In genomic region chr3:80734483-80734882, GRCh38 we compare ENCODE assay signal across 22 cellular contexts.
A peak's percentile ranks its signal among the peaks of the same experiment; 100 is the strongest.
DNase-seq lines count a peak whose midpoint lies in the region; ATAC-seq and TF ChIP-seq lines count a peak whose summit lies in the region.
"Had no signal": no experiment of that assay in that cellular context is flagged by ENCODE, and none has a peak within 500 bp of the region (broad histone marks: within the 10 kb centered on the region; RNA-seq: fewer than 3 reads in every experiment).

No MANE protein-coding gene starts in this region.

- H3K27ac ChIP-seq in Peyer's patch = peak overlapping the region in 3 of 4 donors; percentile 11 to 83 (median 44)
- H3K27ac ChIP-seq in hepatocyte = peak overlapping the region; percentile 95
- no peak overlapping the region for H3K27ac ChIP-seq in neuronal stem cell (replicated peaks; ENCODE audit: low read length)
- no peak overlapping the region for H3K27ac ChIP-seq in naive thymus-derived CD4-positive, alpha-beta T cell (ENCODE audit: low read depth, low read length)
- H3K27ac ChIP-seq: epithelial cell of prostate, psoas muscle, RWPE1, tibial artery had no signal

- CTCF ChIA-PET in Caco-2 (lab: Charles Lee) = no interaction called here
- CTCF ChIA-PET in naive thymus-derived CD4-positive, alpha-beta T cell (lab: Charles Lee) = no interaction called here

- H3K9me3 ChIP-seq in Caco-2 (peaks cover 12% of the 10 kb centered on the region), Peyer's patch (no peaks in the 10 kb centered on the region), hepatocyte (ENCODE audit: low read depth) (no peaks in the 10 kb centered on the region), neuronal stem cell (replicated peaks in 1 of 2; ENCODE audit: control insufficient read depth in 2 of 2, insufficient read depth in 1 of 2, low read depth in 1 of 2, low read length in 2 of 2) (no peaks in the 10 kb centered on the region)
- H3K9me3 ChIP-seq in naive thymus-derived CD4-positive, alpha-beta T cell (ENCODE audit: control insufficient read depth in 2 of 3, low read length in 3 of 3) = peaks cover 0 to 3% (median 0%) of the 10 kb centered on the region in 3 experiments
- H3K9me3 ChIP-seq: psoas muscle, tibial artery had no signal

- no peak overlapping the region for H4K91ac ChIP-seq in neuronal stem cell (ENCODE audit: low read depth, low read length, poor library complexity)

- no peak overlapping the region for H2BK12ac ChIP-seq in neuronal stem cell (ENCODE audit: low read length)

- H3K4me1 ChIP-seq in Caco-2 (peaks cover 33% of the 10 kb centered on the region), Peyer's patch (peaks cover 0 to 8% (median 0%) of the 10 kb centered on the region in 4 donors), hepatocyte (ENCODE audit: insufficient read depth) (peaks cover 10% of the 10 kb centered on the region), neuronal stem cell (ENCODE audit: control insufficient read depth in 2 of 2, insufficient read depth in 1 of 2, low read depth in 1 of 2, low read length in 2 of 2) (peaks cover 0 to 8% of the 10 kb centered on the region in 2 donors)
- H3K4me1 ChIP-seq in naive thymus-derived CD4-positive, alpha-beta T cell (ENCODE audit: control insufficient read depth in 2 of 2, insufficient read depth in 2 of 2, low read length in 2 of 2) = no peaks in the 10 kb centered on the region
- H3K4me1 ChIP-seq: psoas muscle, tibial artery had no signal

- no TSS peak for BruUV-seq in Caco-2 (replicated peaks; lab: Mats Ljungman, UMichigan)

- H3K36me3 ChIP-seq in Caco-2 (ENCODE audit: control insufficient read depth, insufficient read depth, low read length) (no peaks in the 10 kb centered on the region), Peyer's patch (no peaks in the 10 kb centered on the region), hepatocyte (replicated peaks; ENCODE audit: insufficient read depth, low read depth) (no peaks in the 10 kb centered on the region), neuronal stem cell (replicated peaks in 1 of 2; ENCODE audit: control insufficient read depth in 2 of 2, insufficient read depth in 2 of 2, low read length in 2 of 2) (no peaks in the 10 kb centered on the region)
- no peaks in the 10 kb centered on the region for H3K36me3 ChIP-seq in naive thymus-derived CD4-positive, alpha-beta T cell (ENCODE audit: control insufficient read depth in 2 of 3, insufficient read depth in 3 of 3, low read length in 3 of 3)
- H3K36me3 ChIP-seq: tibial artery had no signal

- 100% methylated on average over 1 of the region's 1 CpG for WGBS in hepatocyte (ENCODE audit: low lambda C conversion rate, missing lambda C conversion rate)
- no CpG with 5 or more reads among the region's 1 CpG for WGBS in neuronal stem cell (ENCODE audit: extremely low coverage in 2 of 2, insufficient read length in 2 of 2, insufficient replicate concordance in 1 of 2), 2 donors

- no peak for TF ChIP-seq POLR2A in Peyer's patch (IDR thresholded peaks at IDR 0.05)

- no peak overlapping the region for H2BK120ac ChIP-seq in neuronal stem cell (ENCODE audit: low read depth, low read length)

- H2AFZ ChIP-seq in hepatocyte = no peak overlapping the region
- peak overlapping the region; percentile 68 for H2AFZ ChIP-seq in neuronal stem cell (ENCODE audit: low read length)

- POLR2A ChIA-PET in Caco-2 (lab: Charles Lee) = no interaction called here
- POLR2A ChIA-PET in naive thymus-derived CD4-positive, alpha-beta T cell (lab: Charles Lee) = no interaction called here

- intact Hi-C loops in Caco-2 (cut with micrococcal nuclease; ENCODE audit: unreplicated experiment) = no loop called here
- intact Hi-C loops in naive thymus-derived CD4-positive, alpha-beta T cell (cut with micrococcal nuclease) = no loop called here

- ATAC-seq in naive thymus-derived CD4-positive, alpha-beta T cell = no peak

- H3K14ac ChIP-seq in neuronal stem cell (ENCODE audit: low read length) = no peak overlapping the region

- no peaks in the 10 kb centered on the region for H4K20me1 ChIP-seq in hepatocyte (ENCODE audit: insufficient read depth, poor library complexity, severe bottlenecking)

- H3K4me3 ChIP-seq in Caco-2 (ENCODE audit: low read depth, low read length) = no peak overlapping the region
- H3K4me3 ChIP-seq in Peyer's patch = no peak overlapping the region
- H3K4me3 ChIP-seq in hepatocyte = no peak overlapping the region
- no peak overlapping the region for H3K4me3 ChIP-seq in neuronal stem cell (ENCODE audit: low read length in 2 of 2)
- no peak overlapping the region for H3K4me3 ChIP-seq in naive thymus-derived CD4-positive, alpha-beta T cell (ENCODE audit: low read length)
- H3K4me3 ChIP-seq: psoas muscle, tibial artery had no signal

- no peaks in the 10 kb centered on the region for H3K9me2 ChIP-seq in hepatocyte (replicated peaks; ENCODE audit: insufficient read depth)

- H3K4ac ChIP-seq in neuronal stem cell (ENCODE audit: low read length) = no peak overlapping the region

- H3K27me3 Mint-ChIP-seq in Caco-2 (ENCODE audit: insufficient read depth, unreplicated experiment) (no peaks in the 10 kb centered on the region), glutamatergic neuron (ENCODE audit: unreplicated experiment) (no peaks in the 10 kb centered on the region)
- H3K27me3 Mint-ChIP-seq in naive thymus-derived CD4-positive, alpha-beta T cell = no peaks in the 10 kb centered on the region

- H2AK5ac ChIP-seq in neuronal stem cell (ENCODE audit: low read depth, low read length) = no peak overlapping the region

- no peaks in the 10 kb centered on the region for H3K79me1 ChIP-seq in neuronal stem cell (ENCODE audit: low read depth, low read length)

- H3K9ac ChIP-seq in neuronal stem cell (ENCODE audit: low read depth, low read length, poor library complexity) = no peak overlapping the region

- no peak overlapping the region for H4K8ac ChIP-seq in neuronal stem cell (ENCODE audit: low read depth, low read length)

- TF ChIP-seq CTCF in Caco-2 (IDR thresholded peaks at IDR 0.05; ENCODE audit: insufficient read depth in 1 of 2, low read depth in 1 of 2, low read length in 1 of 2, severe bottlenecking in 1 of 2, unreplicated experiment in 1 of 2) (no peak), Peyer's patch (IDR thresholded peaks at IDR 0.05) (no peak), hepatocyte (IDR thresholded peaks at IDR 0.05; ENCODE audit: poor library complexity) (no peak), glutamatergic neuron (IDR thresholded peaks at IDR 0.05; ENCODE audit: partially characterized antibody, unreplicated experiment) (no peak)

- peaks cover 10% of the 10 kb centered on the region for H3K4me1 Mint-ChIP-seq in Caco-2 (ENCODE audit: low read depth, unreplicated experiment)
- H3K4me1 Mint-ChIP-seq in naive thymus-derived CD4-positive, alpha-beta T cell = no peaks in the 10 kb centered on the region
- no peaks in the 10 kb centered on the region for H3K4me1 Mint-ChIP-seq in glutamatergic neuron (ENCODE audit: low read depth, unreplicated experiment)

- H2BK5ac ChIP-seq in neuronal stem cell (ENCODE audit: low read length) = no peak overlapping the region

- peak overlapping the region; percentile 50 for H3K4me3 Mint-ChIP-seq in Caco-2 (ENCODE audit: unreplicated experiment)
- H3K4me3 Mint-ChIP-seq in naive thymus-derived CD4-positive, alpha-beta T cell = no peak overlapping the region
- no peak overlapping the region for H3K4me3 Mint-ChIP-seq in glutamatergic neuron (ENCODE audit: unreplicated experiment)
- H3K4me3 Mint-ChIP-seq: H9; T-helper 1 cell treated with Interleukin-12 subunit alpha and Interleukin-12 subunit beta and Interleukin-4 antibody, amounts not matched to agents 30 μg/mL and 1 μg/mL, for 36 hours had no signal

- no peak overlapping the region for H3K23ac ChIP-seq in neuronal stem cell (ENCODE audit: low read depth, low read length, poor library complexity)

- H3K9me3 Mint-ChIP-seq in Caco-2 (ENCODE audit: unreplicated experiment) (no peaks in the 10 kb centered on the region), glutamatergic neuron (ENCODE audit: unreplicated experiment) (peaks cover 3% of the 10 kb centered on the region)
- peaks cover 0 to 18% (median 5%) of the 10 kb centered on the region in 11 donors for H3K9me3 Mint-ChIP-seq in naive thymus-derived CD4-positive, alpha-beta T cell

- peak in 1 of 2 experiments; percentile 1 for DNase-seq in Caco-2
- no peak for DNase-seq in Peyer's patch
- DNase-seq in hepatocyte (ENCODE audit: low spot score) = no peak
- DNase-seq in neuronal stem cell (ENCODE audit: low spot score) = no peak
- no peak for DNase-seq in ACHN
- no peak for DNase-seq in KG1 (lab: John Stamatoyannopoulos, UW)
- DNase-seq in naive thymus-derived CD4-positive, alpha-beta T cell = no peak
- no peak for DNase-seq in glutamatergic neuron
- DNase-seq: activated effector memory CD4-positive, alpha-beta T cell treated with anti-CD3 and anti-CD28 coated beads, Interleukin-2, amount 50 U/mL, for 16 hours; activated T-cell treated with anti-CD3 and anti-CD28 coated beads for 4 hours; COR-L47; DMS79 treated with DMSO at 0.1 percent for 48 hours; H9; NCI-H1417 treated with DMSO at 0.1 percent for 48 hours; NCI-H2081; NCI-H2227 treated with DMSO at 0.1 percent for 48 hours; NCI-H526 treated with DMSO at 0.1 percent for 48 hours; psoas muscle; tibial artery had no signal

- peak overlapping the region; percentile 68 for H3K27ac Mint-ChIP-seq in Caco-2 (ENCODE audit: unreplicated experiment)
- no peak overlapping the region for H3K27ac Mint-ChIP-seq in naive thymus-derived CD4-positive, alpha-beta T cell
- no peak overlapping the region for H3K27ac Mint-ChIP-seq in glutamatergic neuron (ENCODE audit: unreplicated experiment)
- H3K27ac Mint-ChIP-seq: T-helper 1 cell treated with Interleukin-12 subunit alpha and Interleukin-12 subunit beta and Interleukin-4 antibody, amounts not matched to agents 30 μg/mL and 1 μg/mL, for 36 hours had no signal

- no peak overlapping the region for H2BK15ac ChIP-seq in neuronal stem cell (ENCODE audit: low read length)

- H3K36me3 Mint-ChIP-seq in Caco-2 (ENCODE audit: insufficient read depth, unreplicated experiment) (peaks cover 10% of the 10 kb centered on the region), glutamatergic neuron (ENCODE audit: unreplicated experiment) (no peaks in the 10 kb centered on the region)
- no peaks in the 10 kb centered on the region for H3K36me3 Mint-ChIP-seq in naive thymus-derived CD4-positive, alpha-beta T cell

- H3K27me3 ChIP-seq in Caco-2 (replicated peaks; ENCODE audit: control insufficient read depth, insufficient read depth, low read length) = no peaks in the 10 kb centered on the region
- no peaks in the 10 kb centered on the region for H3K27me3 ChIP-seq in Peyer's patch
- no peaks in the 10 kb centered on the region for H3K27me3 ChIP-seq in hepatocyte
- H3K27me3 ChIP-seq in neuronal stem cell (ENCODE audit: control insufficient read depth in 3 of 3, insufficient read depth in 3 of 3, low read depth in 1 of 3, low read length in 3 of 3) = no peaks in the 10 kb centered on the region
- no peaks in the 10 kb centered on the region for H3K27me3 ChIP-seq in naive thymus-derived CD4-positive, alpha-beta T cell (ENCODE audit: control insufficient read depth in 2 of 2, insufficient read depth in 2 of 2, low read length in 2 of 2)
- H3K27me3 ChIP-seq: tibial artery had no signal

- in situ Hi-C loops in ACHN (cut with HindIII; ENCODE audit: low pct_ligation_motif_present, low pct_unique_long_range_greater_than_20kb, low sequenced_read_pairs) = no loop called here

- no peaks in the 10 kb centered on the region for H3K79me2 ChIP-seq in hepatocyte

- peak overlapping the region; percentile 55 for H3K4me2 ChIP-seq in hepatocyte
- no peak overlapping the region for H3K4me2 ChIP-seq in neuronal stem cell (ENCODE audit: insufficient read depth, low read length, poor library complexity, severe bottlenecking)

- no peak overlapping the region for H3K18ac ChIP-seq in neuronal stem cell (ENCODE audit: low read length)

Comparison
In these comparisons a context has a peak if more than half of its experiments do, and no peak if none do; other contexts are left out.
1. H3K27ac ChIP-seq: peak in Peyer's patch (3 of 4) and hepatocyte (single experiment); none in neuronal stem cell (single experiment) and naive thymus-derived CD4-positive, alpha-beta T cell (single experiment).